ENCODE assay signal across 10 cellular contexts in genomic region chr20:38859070-38859690, GRCh38. TPM values are rescaled to one million over a fixed set of nuclear protein-coding genes. Genes with fewer than 3 reads are reported as not detected.
DNase-seq lines count a peak whose midpoint lies in the region; ATAC-seq and TF ChIP-seq lines count a peak whose summit lies in the region.
"Had no signal": no experiment of that assay in that cellular context is flagged by ENCODE, and none has a peak within 500 bp of the region (broad histone marks: within the 10 kb centered on the region; RNA-seq: fewer than 3 reads in every experiment).

No MANE protein-coding gene starts in this region.

- no peak overlapping the region for H3K4me2 ChIP-seq in mesendoderm (ENCODE audit: low read length)

- no peak overlapping the region for H4K8ac ChIP-seq in mesendoderm (ENCODE audit: low read depth, low read length)

- no CpG with 5 or more reads among the region's 9 CpGs for WGBS in mesendoderm (ENCODE audit: extremely low coverage, insufficient coverage, low lambda C conversion rate)

- in situ Hi-C loops in ACHN (cut with HindIII; ENCODE audit: low pct_ligation_motif_present, low pct_unique_long_range_greater_than_20kb, low sequenced_read_pairs), result no loop called here

- TF ChIP-seq CTCF in WTC11 (IDR thresholded peaks at IDR 0.05), result no peak

- no peaks in the 10 kb centered on the region for H3K79me1 ChIP-seq in mesendoderm (ENCODE audit: low read length)

- peak overlapping the region; percentile 66 for H3K23ac ChIP-seq in mesendoderm (ENCODE audit: low read length)

- no peak overlapping the region for H2BK5ac ChIP-seq in mesendoderm (ENCODE audit: low read length)

- H3K4me1 ChIP-seq in mesendoderm (ENCODE audit: control insufficient read depth, low read depth, low read length), result peaks cover 2% of the 10 kb centered on the region
- H3K4me1 ChIP-seq: foreskin keratinocyte had no signal

- CTCF ChIA-PET in WTC11 (lab: Charles Lee), result interaction anchor here (1.0 to 2.4 kb wide), 5 partner anchors 16 to 69 kb away, joined by 3 to 6 read pairs (median 4); partner anchors contain the start of gene PPP1R16B

- H2AK5ac ChIP-seq in mesendoderm (ENCODE audit: low read length), result no peak overlapping the region

- H3K27me3 ChIP-seq in mesendoderm (ENCODE audit: insufficient read depth, low read length, poor library complexity), result no peaks in the 10 kb centered on the region

- H3K36me3 Mint-ChIP-seq in WTC11, result no peaks in the 10 kb centered on the region

- H3K4me3 ChIP-seq in mesendoderm (ENCODE audit: low read length), result no peak overlapping the region
- H3K4me3 ChIP-seq: lung had no signal

- H3K9ac ChIP-seq in mesendoderm (ENCODE audit: low read length), result no peak overlapping the region

- peak; percentile 44 for TF ChIP-seq POLR2A in GM18505 (IDR thresholded peaks at IDR 0.05; ENCODE audit: borderline replicate concordance, extremely low read depth, insufficient read depth, insufficient read length)

- peaks cover 4% of the 10 kb centered on the region; the same call in 1 of the 2 replicates for H3K9me3 Mint-ChIP-seq in WTC11

- peak; percentile 23 for DNase-seq in T-helper 22 cell (ENCODE audit: low read depth)
- DNase-seq in mesendoderm, result no peak
- DNase-seq in ACHN, result no peak
- no peak for DNase-seq in NCI-H187 treated with DMSO at 0.1 percent for 48 hours (lab: John Stamatoyannopoulos, UW)
- no peak for DNase-seq in WTC11 (ENCODE audit: low spot score)
- DNase-seq: foreskin keratinocyte had no signal

- H3K18ac ChIP-seq in mesendoderm (ENCODE audit: low read length), result no peak overlapping the region

- H3K56ac ChIP-seq in mesendoderm (ENCODE audit: low read length), result no peak overlapping the region

- H3K4ac ChIP-seq in mesendoderm (ENCODE audit: low read depth, low read length), result no peak overlapping the region

- no peak overlapping the region for H2BK15ac ChIP-seq in mesendoderm (replicated peaks; ENCODE audit: low read depth)

- peaks cover 22% of the 10 kb centered on the region for H3K4me1 Mint-ChIP-seq in WTC11

- H3K27ac Mint-ChIP-seq in WTC11, result no peak overlapping the region

- H3K4me3 Mint-ChIP-seq in WTC11, result no peak overlapping the region

- no peak overlapping the region for H3K27ac ChIP-seq in mesendoderm (ENCODE audit: low read depth, low read length)
- H3K27ac ChIP-seq: foreskin keratinocyte, VCaP had no signal

- no peaks in the 10 kb centered on the region; the same call in 1 of the 2 replicates for H3K27me3 Mint-ChIP-seq in WTC11 (ENCODE audit: low read depth)

- H3K79me2 ChIP-seq in mesendoderm (ENCODE audit: control insufficient read depth, insufficient read depth, low read length), result no peaks in the 10 kb centered on the region

- no peaks in the 10 kb centered on the region for H3K36me3 ChIP-seq in mesendoderm (ENCODE audit: control insufficient read depth, insufficient read depth, low read length)

- ATAC-seq in GM18505 (IDR thresholded peaks at IDR 0.05; ENCODE audit: unreplicated experiment) (no peak), HG02759 (IDR thresholded peaks at IDR 0.05; ENCODE audit: unreplicated experiment) (peak; percentile 41), WTC11 (no peak)
- ATAC-seq: foreskin keratinocyte had no signal

- no peak overlapping the region for H4K5ac ChIP-seq in mesendoderm (ENCODE audit: low read length)

- no peak overlapping the region for H2BK120ac ChIP-seq in mesendoderm (ENCODE audit: low read depth, low read length)

- POLR2A ChIA-PET in WTC11 (lab: Charles Lee), result no interaction called here

TF ChIP-seq in WTC11, 78 proteins besides CTCF, POLR2A, EP300 and RAD21 (continues in another document):
- TF ChIP-seq CBFB (CRISPR knock-in tag; IDR thresholded peaks at IDR 0.05; ENCODE audit: low read depth) (no peak), ZBTB21 (CRISPR knock-in tag; IDR thresholded peaks at IDR 0.05; ENCODE audit: borderline replicate concordance) (no peak), ZNF532 (CRISPR knock-in tag; IDR thresholded peaks at IDR 0.05; ENCODE audit: borderline replicate concordance) (no peak), E2F5 (CRISPR knock-in tag; IDR thresholded peaks at IDR 0.05) (no peak), RORB (CRISPR knock-in tag; IDR thresholded peaks at IDR 0.05) (no peak), ZBTB43 (CRISPR knock-in tag; IDR thresholded peaks at IDR 0.05) (no peak), PRDM15 (CRISPR knock-in tag; IDR thresholded peaks at IDR 0.05) (no peak), ZNF263 (CRISPR knock-in tag; IDR thresholded peaks at IDR 0.05; ENCODE audit: low read depth) (no peak), TCF7 (CRISPR knock-in tag; IDR thresholded peaks at IDR 0.05; ENCODE audit: low read depth) (no peak), PRRX2 (CRISPR knock-in tag; IDR thresholded peaks at IDR 0.05) (no peak)

RNA-seq across cellular contexts. Expression of gene PPP1R16B, which starts 53.7 kb away (rescaled TPM):
- 6.2 TPM for polyA plus RNA-seq in mesendoderm (2013, experiment 1 of 2)
- polyA plus RNA-seq in mesendoderm (2013, experiment 2 of 2), result 6.4 TPM
- 8.1 to 12.0 TPM (median 8.2 TPM) in 3 replicates for total RNA-seq in WTC11 (2021)
- total RNA-seq: foreskin keratinocyte had no signal
- polyA plus RNA-seq: foreskin keratinocyte had no signal
